In the genomic region with DNA sequence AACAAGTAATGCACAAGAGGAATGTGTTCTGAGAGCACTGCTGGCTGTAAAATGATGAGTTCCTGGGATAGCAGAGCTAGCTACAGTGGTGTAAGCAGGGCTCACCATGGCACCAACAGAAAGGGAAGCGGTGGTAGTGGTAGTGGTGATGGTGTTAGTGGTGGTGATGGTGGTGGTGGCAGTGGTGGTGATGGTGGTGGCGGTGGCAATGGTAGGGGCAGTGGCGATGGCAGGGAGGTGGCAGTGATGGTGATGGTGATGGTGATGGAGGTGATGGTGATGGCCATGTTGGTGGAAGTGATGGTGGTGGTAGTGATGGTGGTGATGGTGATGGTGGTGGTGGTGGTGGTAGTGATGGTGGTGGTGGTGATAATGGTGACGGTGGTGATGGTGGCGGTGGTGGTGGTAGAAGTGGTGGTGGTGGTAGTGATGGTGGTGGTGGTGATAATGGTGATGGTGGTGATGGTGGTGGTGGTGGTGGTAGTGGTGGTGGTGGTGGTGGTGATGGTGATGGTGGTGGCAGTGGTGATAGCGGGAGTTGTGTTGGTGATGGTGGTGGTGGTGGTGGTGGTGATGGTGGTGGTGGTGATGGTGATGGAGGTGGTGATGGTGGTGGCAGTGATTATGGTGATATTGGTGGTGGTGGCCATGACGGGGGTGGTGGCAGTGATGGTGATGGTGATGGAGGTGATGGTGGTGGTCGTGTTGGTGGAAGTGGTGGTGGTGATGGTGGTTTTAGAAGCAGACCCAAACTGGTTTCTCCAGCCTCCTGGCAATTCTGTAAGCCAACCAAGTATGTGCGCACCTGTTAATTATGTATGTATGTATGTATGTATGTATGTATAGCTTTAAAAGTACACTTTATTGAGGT, we compare ENCODE assay signal across 16 cellular contexts.
DNase-seq lines count a peak whose midpoint lies in the region; ATAC-seq and TF ChIP-seq lines count a peak whose summit lies in the region.
"Had no signal": no experiment of that assay in that cellular context is flagged by ENCODE, and none has a peak within 500 bp of the region (broad histone marks: within the 10 kb centered on the region; RNA-seq: fewer than 3 reads in every experiment).

No MANE protein-coding gene starts in this region.

- TF ChIP-seq CTCF in IMR-90 (conservative IDR thresholded peaks at IDR 0.05; ENCODE audit: low read depth, low read length) (no peak), progenitor cell of endocrine pancreas (IDR thresholded peaks at IDR 0.05; ENCODE audit: unreplicated experiment) (no peak)

- no peak overlapping the region for H3K9ac ChIP-seq in IMR-90 (ENCODE audit: low read depth, low read length)
- H3K9ac ChIP-seq: BLaER1 treated with 17β-estradiol and CSF1 and Interleukin-3, amounts not matched to agents 10 nM and 100 nM had no signal

- peaks cover 28% of the 10 kb centered on the region for H3K27me3 Mint-ChIP-seq in progenitor cell of endocrine pancreas

- H4K8ac ChIP-seq in IMR-90 (ENCODE audit: low read depth in 2 of 2, low read length in 2 of 2): no peak overlapping the region

- H2BK15ac ChIP-seq in IMR-90 (ENCODE audit: low read depth, low read length): no peak overlapping the region

- H3K27ac ChIP-seq in IMR-90 (ENCODE audit: insufficient read depth, low read length): no peak overlapping the region
- H3K27ac ChIP-seq: BLaER1 treated with 17β-estradiol and CSF1 and Interleukin-3, amounts not matched to agents 10 nM and 100 nM had no signal

- no peak for TF ChIP-seq POLR2A in IMR-90 (IDR thresholded peaks at IDR 0.05; ENCODE audit: low read depth, low read length)

- no peak overlapping the region for H3K18ac ChIP-seq in IMR-90 (ENCODE audit: low read depth, low read length)

- no TSS peak for BruUV-seq in IMR-90 (replicated peaks; lab: Mats Ljungman, UMichigan)

- H2BK20ac ChIP-seq in IMR-90 (ENCODE audit: low read depth, low read length): no peak overlapping the region

- peak overlapping the region; percentile 26 for H2BK5ac ChIP-seq in IMR-90 (ENCODE audit: low read depth, low read length, poor library complexity, severe bottlenecking)

- H4K5ac ChIP-seq in IMR-90 (ENCODE audit: low read depth, low read length): no peak overlapping the region

- H3K4me1 Mint-ChIP-seq in progenitor cell of endocrine pancreas (ENCODE audit: low read depth): peaks cover 1% of the 10 kb centered on the region
- H3K4me1 Mint-ChIP-seq: B cell, H9 had no signal

- H4K20me1 ChIP-seq in IMR-90 (ENCODE audit: insufficient read depth, low read length): no peaks in the 10 kb centered on the region
- H4K20me1 ChIP-seq: BLaER1 treated with 17β-estradiol and CSF1 and Interleukin-3, amounts not matched to agents 10 nM and 100 nM had no signal

- H3K14ac ChIP-seq in IMR-90 (replicated peaks; ENCODE audit: low read depth, low read length): no peak overlapping the region

- intact Hi-C loops in IMR-90 (cut with micrococcal nuclease): no loop called here
- intact Hi-C loops in posterior vena cava (cut with DNase I): loop anchor here (10.0 kb wide), 3 partner anchors 312 to 462 kb away; no protein-coding TSS in a partner anchor

- peaks cover 2% of the 10 kb centered on the region for H3K36me3 Mint-ChIP-seq in progenitor cell of endocrine pancreas (ENCODE audit: insufficient read depth)
- H3K36me3 Mint-ChIP-seq: CD8-positive, alpha-beta T cell had no signal

- ATAC-seq in IMR-90 (ENCODE audit: low read depth): no peak
- ATAC-seq in GM19467 (IDR thresholded peaks at IDR 0.05; ENCODE audit: unreplicated experiment): no peak
- ATAC-seq: CD8-positive, alpha-beta T cell; HepG2 had no signal

- H3K27ac Mint-ChIP-seq in progenitor cell of endocrine pancreas: no peak overlapping the region
- H3K27ac Mint-ChIP-seq: B cell; CD8-positive, alpha-beta T cell; H9 had no signal

- no peak overlapping the region for H3K56ac ChIP-seq in IMR-90 (ENCODE audit: extremely low read depth, insufficient read depth, low read length)

- no peak overlapping the region for H3K4me3 Mint-ChIP-seq in progenitor cell of endocrine pancreas (ENCODE audit: low read depth)
- H3K4me3 Mint-ChIP-seq: B cell; CD8-positive, alpha-beta T cell; H9 had no signal

- no peak overlapping the region for H3K4me3 ChIP-seq in IMR-90 (ENCODE audit: insufficient read depth, low read depth, low read length)
- H3K4me3 ChIP-seq: BLaER1 treated with 17β-estradiol and CSF1 and Interleukin-3, amounts not matched to agents 10 nM and 100 nM had no signal

- no peak overlapping the region for H3K23ac ChIP-seq in IMR-90 (ENCODE audit: low read depth, low read length)

- H3K4me2 ChIP-seq in IMR-90 (ENCODE audit: low read depth, low read length): no peak overlapping the region
- H3K4me2 ChIP-seq: BLaER1 treated with 17β-estradiol and CSF1 and Interleukin-3, amounts not matched to agents 10 nM and 100 nM had no signal

- H3K9me3 Mint-ChIP-seq in progenitor cell of endocrine pancreas (ENCODE audit: low read depth): peaks cover 11% of the 10 kb centered on the region

- no peaks in the 10 kb centered on the region for H3K9me1 ChIP-seq in IMR-90 (ENCODE audit: insufficient read depth, low read length)

- no peak overlapping the region for H2AK9ac ChIP-seq in IMR-90 (replicated peaks; ENCODE audit: low read depth, low read length, poor library complexity)

- no peaks in the 10 kb centered on the region for H3K4me1 ChIP-seq in IMR-90 (ENCODE audit: control insufficient read depth, insufficient read depth, low read length)
- H3K4me1 ChIP-seq: BLaER1 treated with 17β-estradiol and CSF1 and Interleukin-3, amounts not matched to agents 10 nM and 100 nM had no signal

- peak; percentile 22 for DNase-seq in activated CD8-positive, alpha-beta memory T cell treated with anti-CD3 and anti-CD28 coated beads, Interleukin-2, amount 50 U/mL, for 48 hours
- no peak for DNase-seq in activated CD8-positive, alpha-beta memory T cell treated with anti-CD3 and anti-CD28 coated beads, Interleukin-2, amount 50 U/mL, for 4 hours
- DNase-seq in IMR-90: no peak
- DNase-seq in posterior vena cava (ENCODE audit: low spot score): peak; percentile 37
- no peak for DNase-seq in NCI-H2171 treated with DMSO at 0.1 percent for 48 hours (lab: John Stamatoyannopoulos, UW)
- no peak for DNase-seq in progenitor cell of endocrine pancreas (ENCODE audit: low spot score, unreplicated experiment)
- DNase-seq: Calu3; CD8-positive, alpha-beta T cell; DMS79 treated with DMSO at 0.1 percent for 48 hours; GF-D8; GOT3; H9 had no signal

- H2AK5ac ChIP-seq in IMR-90 (ENCODE audit: low read depth, low read length): no peak overlapping the region

- H4K91ac ChIP-seq in IMR-90 (ENCODE audit: insufficient read depth, low read depth, low read length): no peak overlapping the region

- POLR2A ChIA-PET in IMR-90 (lab: Charles Lee; ENCODE audit: unreplicated experiment): no interaction called here

- H3K4ac ChIP-seq in IMR-90 (ENCODE audit: low read depth, low read length): no peak overlapping the region

- no peak overlapping the region for H2BK120ac ChIP-seq in IMR-90 (ENCODE audit: low read depth, low read length)

- in situ Hi-C loops in IMR-90 (cut with MboI; ENCODE audit: low sequenced_read_pairs): no loop called here

- no peak overlapping the region for H2AFZ ChIP-seq in IMR-90 (replicated peaks; ENCODE audit: low read length, poor library complexity)

- 66% methylated on average over 4 of the region's 9 CpGs; no CpG with 5 or more reads in 1 of the 2 experiments for WGBS in IMR-90 (ENCODE audit: extremely low coverage in 2 of 2, insufficient read length in 1 of 2), 2 experiments

- no peaks in the 10 kb centered on the region for H3K36me3 ChIP-seq in IMR-90 (ENCODE audit: control insufficient read depth, insufficient read depth, low read length)
- H3K36me3 ChIP-seq: BLaER1 treated with 17β-estradiol and CSF1 and Interleukin-3, amounts not matched to agents 10 nM and 100 nM had no signal

- dilution Hi-C loops in IMR-90 (cut with HindIII; ENCODE audit: low sequenced_read_pairs, unreplicated experiment): no loop called here

- H3K27me3 ChIP-seq in IMR-90 (ENCODE audit: control insufficient read depth, insufficient read depth, low read length): no peaks in the 10 kb centered on the region
- H3K27me3 ChIP-seq: BLaER1 treated with 17β-estradiol and CSF1 and Interleukin-3, amounts not matched to agents 10 nM and 100 nM had no signal

- TF ChIP-seq RAD21 in IMR-90 (IDR thresholded peaks at IDR 0.05; ENCODE audit: low read length): no peak

- H3K9me3 ChIP-seq in IMR-90 (ENCODE audit: control insufficient read depth, insufficient read depth, low read length): no peaks in the 10 kb centered on the region

- CTCF ChIA-PET in IMR-90 (lab: Yijun Ruan, JAX): interaction anchor here (1.2 kb wide), 1 partner anchor 17 kb away, joined by 3 read pairs; no protein-coding TSS in a partner anchor

- H3K79me1 ChIP-seq in IMR-90 (ENCODE audit: low read depth in 1 of 2, low read length in 2 of 2): no peaks in the 10 kb centered on the region

TF ChIP-seq in IMR-90, 13 proteins besides CTCF, POLR2A, EP300 and RAD21 (continues in another document):
- TF ChIP-seq CHD1 (IDR thresholded peaks at IDR 0.05; ENCODE audit: low read depth, low read length): no peak
- no peak for TF ChIP-seq CEBPB (IDR thresholded peaks at IDR 0.05; ENCODE audit: low read depth, low read length)
- no peak for TF ChIP-seq MAFK (IDR thresholded peaks at IDR 0.05; ENCODE audit: low read depth, low read length)
- TF ChIP-seq ELK1 (IDR thresholded peaks at IDR 0.05; ENCODE audit: borderline replicate concordance, low read depth, low read length): no peak
- no peak for TF ChIP-seq FOS (IDR thresholded peaks at IDR 0.05; ENCODE audit: low read depth, low read length)
- TF ChIP-seq SMC3 (IDR thresholded peaks at IDR 0.05; ENCODE audit: low read depth, low read length): no peak
- no peak for TF ChIP-seq MAZ (IDR thresholded peaks at IDR 0.05; ENCODE audit: borderline replicate concordance, low read depth, low read length)
- TF ChIP-seq NFE2L2 (IDR thresholded peaks at IDR 0.05; ENCODE audit: low read depth, low read length): no peak
- no peak for TF ChIP-seq BHLHE40 (IDR thresholded peaks at IDR 0.05; ENCODE audit: low read depth, low read length)
- no peak for TF ChIP-seq MXI1 (IDR thresholded peaks at IDR 0.05; ENCODE audit: borderline replicate concordance, low read depth, low read length)
- TF ChIP-seq RFX5 (IDR thresholded peaks at IDR 0.05; ENCODE audit: low read depth, low read length): no peak
- TF ChIP-seq RCOR1 (IDR thresholded peaks at IDR 0.05; ENCODE audit: insufficient replicate concordance, low read length): no peak

Comparison
In these comparisons a context has a peak if more than half of its experiments do, and no peak if none do; other contexts are left out.
1. DNase-seq: peak in activated CD8-positive, alpha-beta memory T cell treated with anti-CD3 and anti-CD28 coated beads, Interleukin-2, amount 50 U/mL, for 48 hours (single experiment) and posterior vena cava (single experiment); none in activated CD8-positive, alpha-beta memory T cell treated with anti-CD3 and anti-CD28 coated beads, Interleukin-2, amount 50 U/mL, for 4 hours (single experiment), IMR-90 (single experiment), NCI-H2171 treated with DMSO at 0.1 percent for 48 hours (single experiment) and progenitor cell of endocrine pancreas (single experiment).